9 cellular contexts compared by ENCODE assay signal in the genomic region with DNA sequence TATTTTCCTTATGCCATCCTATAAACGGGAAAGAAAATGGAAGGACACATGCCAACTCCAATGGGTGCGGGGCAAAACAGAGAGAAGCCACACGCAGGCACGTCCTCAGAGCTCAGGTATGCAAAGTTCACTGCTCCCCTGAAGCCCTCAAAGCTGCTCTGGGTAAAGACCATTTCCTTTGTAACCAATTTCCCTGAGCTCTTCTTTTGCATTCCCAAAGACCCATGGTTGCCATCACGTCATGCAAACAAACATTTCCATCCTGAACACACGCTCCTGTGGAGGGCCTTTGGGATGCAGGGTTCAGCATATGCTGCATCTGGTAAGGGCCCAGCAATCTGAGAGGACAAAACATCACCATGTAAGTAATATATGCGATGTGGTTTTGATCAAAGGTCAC.
DNase-seq lines count a peak whose midpoint lies in the region; ATAC-seq and TF ChIP-seq lines count a peak whose summit lies in the region.
"Had no signal": no experiment of that assay in that cellular context is flagged by ENCODE, and none has a peak within 500 bp of the region (broad histone marks: within the 10 kb centered on the region; RNA-seq: fewer than 3 reads in every experiment).

No MANE protein-coding gene starts in this region.

- no peaks in the 10 kb centered on the region for H3K9me2 ChIP-seq in HCT116 (ENCODE audit: insufficient read depth)

- H3K4me1 Mint-ChIP-seq in CD4-positive, alpha-beta T cell (ENCODE audit: low read depth), result peaks cover 23% of the 10 kb centered on the region
- peaks cover 18 to 19% of the 10 kb centered on the region in 2 donors for H3K4me1 Mint-ChIP-seq in natural killer cell treated with Interleukin-12 subunit alpha and Interleukin-12 subunit beta and Interleukin-15 and Interleukin-18, amount 100 ng/mL, for 72 hours (ENCODE audit: low read depth in 2 of 2)

- no peaks in the 10 kb centered on the region for H3K27me3 ChIP-seq in CD4-positive, alpha-beta T cell (ENCODE audit: control insufficient read depth, insufficient read depth, low read length)
- no peaks in the 10 kb centered on the region for H3K27me3 ChIP-seq in HCT116 (ENCODE audit: insufficient read depth, low read length)

- BruUV-seq in HCT116 (replicated peaks; lab: Mats Ljungman, UMichigan), result no TSS peak

- intact Hi-C loops in CD4-positive, alpha-beta T cell (cut with DNase I, micrococcal nuclease), result no loop called here
- intact Hi-C loops in HCT116 (cut with micrococcal nuclease), result no loop called here

- CTCF ChIA-PET in CD4-positive, alpha-beta T cell (lab: Charles Lee), result interaction anchor here (0.9 kb wide), 1 partner anchor 32 kb away, joined by 3 read pairs; no protein-coding TSS in a partner anchor
- CTCF ChIA-PET in HCT116 (lab: Charles Lee), result interaction anchor here (1.7 kb wide), 1 partner anchor 331 kb away, joined by 6 read pairs; the partner anchor contains the start of gene MYL12A

- H3K36me3 Mint-ChIP-seq in CD4-positive, alpha-beta T cell (ENCODE audit: low read depth), result peaks cover 79% of the 10 kb centered on the region
- peaks cover 21% of the 10 kb centered on the region for H3K36me3 Mint-ChIP-seq in natural killer cell treated with Interleukin-12 subunit alpha and Interleukin-12 subunit beta and Interleukin-15 and Interleukin-18, amount 100 ng/mL, for 72 hours

- RAD21 ChIA-PET in HCT116 (lab: Charles Lee; ENCODE audit: low non-redundant PET in 1 of 2, low total read pairs in 2 of 2, uncharacterized antibody in 2 of 2, unreplicated experiment in 2 of 2), result no interaction called here

- no peaks in the 10 kb centered on the region for H3K4me1 ChIP-seq in HCT116 (ENCODE audit: control insufficient read depth in 1 of 2, insufficient read depth in 2 of 2, low read length in 2 of 2)

- H2AFZ ChIP-seq in HCT116 (ENCODE audit: low read depth, low read length, poor library complexity, severe bottlenecking), result no peak overlapping the region

- H3K79me2 ChIP-seq in HCT116 (ENCODE audit: insufficient read depth, low read length), result no peaks in the 10 kb centered on the region

- TF ChIP-seq CTCF in CD4-positive, alpha-beta T cell (IDR thresholded peaks at IDR 0.05), result no peak
- no peak for TF ChIP-seq CTCF in HCT116 (IDR thresholded peaks at IDR 0.05 in 2 of 3, conservative IDR thresholded peaks at IDR 0.05 in 1 of 3; ENCODE audit: borderline replicate concordance in 1 of 3, insufficient read depth in 1 of 3, low read depth in 2 of 3, low read length in 2 of 3)
- TF ChIP-seq CTCF in choroid plexus epithelial cell (conservative IDR thresholded peaks at IDR 0.05; ENCODE audit: low read depth, low read length), result no peak

- no peaks in the 10 kb centered on the region for H4K20me1 ChIP-seq in HCT116 (ENCODE audit: insufficient read depth)

- POLR2A ChIA-PET in CD4-positive, alpha-beta T cell (lab: Charles Lee), result no interaction called here
- POLR2A ChIA-PET in HCT116 (lab: Charles Lee), result no interaction called here

- TF ChIP-seq RAD21 in HCT116 (IDR thresholded peaks at IDR 0.05; ENCODE audit: low read depth), result no peak

- peak overlapping the region; percentile 34 for H3K27ac ChIP-seq in CD4-positive, alpha-beta T cell (ENCODE audit: low read depth, low read length)
- H3K27ac ChIP-seq in HCT116 (ENCODE audit: low read depth, low read length), result no peak overlapping the region

- no peaks in the 10 kb centered on the region for H3K27me3 Mint-ChIP-seq in CD4-positive, alpha-beta T cell
- H3K27me3 Mint-ChIP-seq in natural killer cell treated with Interleukin-12 subunit alpha and Interleukin-12 subunit beta and Interleukin-15 and Interleukin-18, amount 100 ng/mL, for 72 hours, result no peaks in the 10 kb centered on the region

- DNase-seq in CD4-positive, alpha-beta T cell, result no peak
- DNase-seq in HCT116 (ENCODE audit: low read depth, low spot score), result no peak
- DNase-seq in choroid plexus epithelial cell (ENCODE audit: low read depth), result peak; percentile 63
- no peak for DNase-seq in natural killer cell treated with Interleukin-12 subunit alpha and Interleukin-12 subunit beta and Interleukin-15 and Interleukin-18, amount 100 ng/mL, for 72 hours (ENCODE audit: low spot score)
- no peak for DNase-seq in NCI-H187 treated with DMSO at 0.1 percent for 48 hours (lab: John Stamatoyannopoulos, UW)
- DNase-seq in NCI-H128 (lab: John Stamatoyannopoulos, UW; ENCODE audit: unreplicated experiment), result no peak
- no peak for DNase-seq in activated CD4-positive, alpha-beta T cell treated with anti-CD3 and anti-CD28 coated beads, Interleukin-2, amount 50 U/mL, for 4 hours
- DNase-seq: SHP77 had no signal

- no peak overlapping the region for H3K4me2 ChIP-seq in HCT116 (ENCODE audit: low read length)

- H3K36me3 ChIP-seq in HCT116 (ENCODE audit: control insufficient read depth in 1 of 2, insufficient read depth in 2 of 2, low read length in 2 of 2), result peaks cover 9 to 10% of the 10 kb centered on the region in 2 experiments; a peak in 3 of 4 replicates

- H3K27ac Mint-ChIP-seq in CD4-positive, alpha-beta T cell, result peak overlapping the region; percentile 74
- H3K27ac Mint-ChIP-seq in natural killer cell treated with Interleukin-12 subunit alpha and Interleukin-12 subunit beta and Interleukin-15 and Interleukin-18, amount 100 ng/mL, for 72 hours, result peak overlapping the region; percentile 56 to 69

- H3K9me3 Mint-ChIP-seq in CD4-positive, alpha-beta T cell, result no peaks in the 10 kb centered on the region
- no peaks in the 10 kb centered on the region for H3K9me3 Mint-ChIP-seq in natural killer cell treated with Interleukin-12 subunit alpha and Interleukin-12 subunit beta and Interleukin-15 and Interleukin-18, amount 100 ng/mL, for 72 hours

- no peak overlapping the region for H3K4me3 Mint-ChIP-seq in CD4-positive, alpha-beta T cell
- H3K4me3 Mint-ChIP-seq in natural killer cell treated with Interleukin-12 subunit alpha and Interleukin-12 subunit beta and Interleukin-15 and Interleukin-18, amount 100 ng/mL, for 72 hours, result no peak overlapping the region

- no peaks in the 10 kb centered on the region for H3K9me3 ChIP-seq in CD4-positive, alpha-beta T cell (ENCODE audit: control insufficient read depth, low read length)
- no peaks in the 10 kb centered on the region for H3K9me3 ChIP-seq in HCT116 (ENCODE audit: control insufficient read depth in 1 of 2, insufficient read depth in 1 of 2, low read depth in 1 of 2, low read length in 2 of 2)

- no peak overlapping the region for H3K9ac ChIP-seq in HCT116 (ENCODE audit: low read length)

- H3K4me3 ChIP-seq in HCT116 (replicated peaks in 1 of 2; ENCODE audit: low read depth in 1 of 2, low read length in 2 of 2), result no peak overlapping the region
- no peak overlapping the region for H3K4me3 ChIP-seq in choroid plexus epithelial cell (ENCODE audit: low read depth, low read length)

- TF ChIP-seq POLR2A in HCT116 (IDR thresholded peaks at IDR 0.05; ENCODE audit: borderline replicate concordance, extremely low read depth, insufficient read depth, insufficient read length), result no peak

- ATAC-seq in CD4-positive, alpha-beta T cell (ENCODE audit: poor library complexity), result no peak
- ATAC-seq in HCT116 (no peak), GM21515 (IDR thresholded peaks at IDR 0.05; ENCODE audit: unreplicated experiment) (no peak)
- no peak for ATAC-seq in natural killer cell treated with Interleukin-12 subunit alpha and Interleukin-12 subunit beta and Interleukin-15 and Interleukin-18, amount 100 ng/mL, for 72 hours

TF ChIP-seq in HCT116, 20 proteins besides CTCF, POLR2A, EP300 and RAD21:
- TF ChIP-seq POLR2AphosphoS5 (IDR thresholded peaks at IDR 0.05; ENCODE audit: low read depth, low read length) (0 out of 2 replicates have a peak, but pooled peaks have one; percentile 13), EZH2 (IDR thresholded peaks at IDR 0.05) (no peak)
